In genomic region chr7:65390588-65390987, GRCh38 we compare ENCODE assay signal across 13 cellular contexts. TPM values are rescaled to one million over a fixed set of nuclear protein-coding genes. Genes with fewer than 3 reads are reported as not detected.
DNase-seq lines count a peak whose midpoint lies in the region; ATAC-seq, FAIRE-seq and TF ChIP-seq lines count a peak whose summit lies in the region.
"Had no signal": no experiment of that assay in that cellular context is flagged by ENCODE, and none has a peak within 500 bp of the region (broad histone marks: within the 10 kb centered on the region; RNA-seq: fewer than 3 reads in every experiment).

No MANE protein-coding gene starts in this region.

- no peak for TF ChIP-seq RAD21 in K562 (CRISPR knock-in tag; conservative IDR thresholded peaks at IDR 0.05 in 1 of 2, IDR thresholded peaks at IDR 0.05 in 1 of 2)

- FAIRE-seq in K562 (lab: Jason Lieb, UNC), result no peak

- TF ChIP-seq CTCF in GM12864 (IDR thresholded peaks at IDR 0.05; ENCODE audit: low read depth, low read length, missing control alignments) (no peak), K562 (IDR thresholded peaks at IDR 0.05 in 2 of 3, conservative IDR thresholded peaks at IDR 0.05 in 1 of 3; ENCODE audit: insufficient read depth in 2 of 3, low read depth in 1 of 3, low read length in 3 of 3) (no peak), upper lobe of right lung (IDR thresholded peaks at IDR 0.05) (no peak), endothelial cell (IDR thresholded peaks at IDR 0.05; ENCODE audit: unreplicated experiment) (no peak), left lung (IDR thresholded peaks at IDR 0.05) (no peak)

- H4K20me1 ChIP-seq in K562 (replicated peaks; ENCODE audit: control insufficient read depth, insufficient read depth, low read length), result no peaks in the 10 kb centered on the region

- H2AFZ ChIP-seq in K562 (ENCODE audit: low read depth, low read length), result no peak overlapping the region

- TF ChIP-seq POLR2A in K562 (conservative IDR thresholded peaks at IDR 0.05), result no peak

- no peaks in the 10 kb centered on the region for H3K4me1 Mint-ChIP-seq in endothelial cell (ENCODE audit: unreplicated experiment)

- DNase-seq in GM12864 (ENCODE audit: low read depth) (peak; percentile 19), K562 (ENCODE audit: extremely low read depth in 1 of 4, low spot score in 3 of 4) (no peak), upper lobe of right lung (no peak), endothelial cell (ENCODE audit: low spot score) (no peak), left lung (no peak)
- no peak for DNase-seq in activated naive CD4-positive, alpha-beta T cell treated with Interleukin-2 at 50 U/mL for 16 hours
- DNase-seq: activated CD4-positive, alpha-beta memory T cell treated with anti-CD3 and anti-CD28 coated beads for 36 hours; BE2C; mesendoderm; SHP77 treated with DMSO at 0.1 percent for 48 hours had no signal

- no peak overlapping the region for H3K4me3 Mint-ChIP-seq in endothelial cell (ENCODE audit: unreplicated experiment)
- H3K4me3 Mint-ChIP-seq: activated CD4-positive, alpha-beta memory T cell treated with anti-CD3 and anti-CD28 coated beads for 36 hours had no signal

- H3K27ac Mint-ChIP-seq in endothelial cell (ENCODE audit: unreplicated experiment), result no peak overlapping the region
- H3K27ac Mint-ChIP-seq: activated CD4-positive, alpha-beta memory T cell treated with anti-CD3 and anti-CD28 coated beads for 36 hours had no signal

- in situ Hi-C loops in K562 (cut with MboI), result no loop called here

- WGBS in K562 (ENCODE audit: insufficient coverage, low coverage, missing lambda C conversion rate), result 90% methylated on average over 4 of the region's 4 CpGs

- H3K27me3 ChIP-seq in K562 (ENCODE audit: control insufficient read depth in 2 of 2, insufficient read depth in 2 of 2, low read length in 2 of 2) (no peaks in the 10 kb centered on the region), upper lobe of right lung (no peaks in the 10 kb centered on the region), left lung (no peaks in the 10 kb centered on the region)
- H3K27me3 ChIP-seq: ascending aorta, BE2C had no signal

- H3K4me2 ChIP-seq in K562 (ENCODE audit: insufficient read depth, low read length), result no peak overlapping the region

- ATAC-seq in GM19455 (IDR thresholded peaks at IDR 0.05; ENCODE audit: unreplicated experiment) (peak; percentile 86), HG03025 (IDR thresholded peaks at IDR 0.05; ENCODE audit: low FRiP score, unreplicated experiment) (peak; percentile 81), K562 (peak; percentile 41; the same call in 2 of the 3 replicates), upper lobe of right lung (no peak), left lung (no peak)

- intact Hi-C loops in K562 (cut with micrococcal nuclease) (no loop called here), upper lobe of right lung (cut with DNase I) (no loop called here), left lung (cut with DNase I) (no loop called here)

- CTCF ChIA-PET in K562 (lab: Yijun Ruan, JAX; ENCODE audit: low intra/inter-chr PET ratio), result no interaction called here

- H3K4me1 ChIP-seq in K562 (replicated peaks in 1 of 2; ENCODE audit: control insufficient read depth in 2 of 2, insufficient read depth in 2 of 2, low read length in 2 of 2) (no peaks in the 10 kb centered on the region; a peak in 1 of 5 replicates), upper lobe of right lung (no peaks in the 10 kb centered on the region), left lung (no peaks in the 10 kb centered on the region)
- H3K4me1 ChIP-seq: ascending aorta, BE2C had no signal

- no peaks in the 10 kb centered on the region for H3K27me3 Mint-ChIP-seq in endothelial cell (ENCODE audit: unreplicated experiment)
- H3K27me3 Mint-ChIP-seq: activated CD4-positive, alpha-beta memory T cell treated with anti-CD3 and anti-CD28 coated beads for 36 hours had no signal

- H3K9me3 ChIP-seq in K562 (replicated peaks; ENCODE audit: control insufficient read depth, insufficient read depth, low read depth, low read length) (no peaks in the 10 kb centered on the region; the same call in 1 of the 2 replicates), upper lobe of right lung (no peaks in the 10 kb centered on the region), left lung (peaks cover 0 to 9% of the 10 kb centered on the region in 2 donors)
- H3K9me3 ChIP-seq: BE2C had no signal

- peaks cover 36% of the 10 kb centered on the region for H3K79me2 ChIP-seq in K562 (ENCODE audit: control insufficient read depth, insufficient read depth, low read length)

- no TSS peak for BruUV-seq in K562 (replicated peaks; lab: Mats Ljungman, UMichigan)

- H3K36me3 ChIP-seq in K562 (ENCODE audit: control insufficient read depth, insufficient read depth, low read length) (peaks cover 51% of the 10 kb centered on the region), upper lobe of right lung (peaks cover 7% of the 10 kb centered on the region), left lung (peaks cover 0 to 62% of the 10 kb centered on the region in 2 donors)

- H3K4me3 ChIP-seq in GM12864 (ENCODE audit: low read depth, low read length), result no peak overlapping the region
- H3K4me3 ChIP-seq in K562, result no peak overlapping the region
- no peak overlapping the region for H3K4me3 ChIP-seq in upper lobe of right lung
- H3K4me3 ChIP-seq in left lung, result no peak overlapping the region
- H3K4me3 ChIP-seq: ascending aorta had no signal

- H3K9me1 ChIP-seq in K562 (ENCODE audit: control insufficient read depth, insufficient read depth, low read length), result no peaks in the 10 kb centered on the region

- no peak for TF ChIP-seq EP300 in K562 (IDR thresholded peaks at IDR 0.05; ENCODE audit: low read length)

- H3K9me3 Mint-ChIP-seq in endothelial cell (ENCODE audit: unreplicated experiment), result no peaks in the 10 kb centered on the region

- H3K27ac ChIP-seq in K562 (ENCODE audit: extremely low read depth, low read depth, low read length) (no peak overlapping the region), upper lobe of right lung (no peak overlapping the region), left lung (no peak overlapping the region)
- H3K27ac ChIP-seq: ascending aorta had no signal

- no peak overlapping the region for H3K9ac ChIP-seq in K562 (ENCODE audit: insufficient read depth in 1 of 2, low read depth in 2 of 2, low read length in 2 of 2)

- POLR2A ChIA-PET in K562 (lab: Yijun Ruan, JAX), result interaction anchor here (0.6 to 2.5 kb wide), 3 partner anchors 15 to 17 kb away, joined by 3 to 10 read pairs (median 4); partner anchors contain the start of gene ZNF92

- H3K36me3 Mint-ChIP-seq in endothelial cell (ENCODE audit: low read depth, unreplicated experiment), result peaks cover 4% of the 10 kb centered on the region

TF ChIP-seq in K562, 482 proteins besides CTCF, POLR2A, EP300 and RAD21 (continues in another document):
- TF ChIP-seq, protein P1, sequence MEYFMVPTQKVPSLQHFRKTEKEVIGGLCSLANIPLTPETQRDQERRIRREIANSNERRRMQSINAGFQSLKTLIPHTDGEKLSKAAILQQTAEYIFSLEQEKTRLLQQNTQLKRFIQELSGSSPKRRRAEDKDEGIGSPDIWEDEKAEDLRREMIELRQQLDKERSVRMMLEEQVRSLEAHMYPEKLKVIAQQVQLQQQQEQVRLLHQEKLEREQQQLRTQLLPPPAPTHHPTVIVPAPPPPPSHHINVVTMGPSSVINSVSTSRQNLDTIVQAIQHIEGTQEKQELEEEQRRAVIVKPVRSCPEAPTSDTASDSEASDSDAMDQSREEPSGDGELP (CRISPR knock-in tag; IDR thresholded peaks at IDR 0.05; ENCODE audit: borderline replicate concordance), result no peak
- no peak for TF ChIP-seq NR3C1 (CRISPR knock-in tag; IDR thresholded peaks at IDR 0.05)
- TF ChIP-seq, protein P2, sequence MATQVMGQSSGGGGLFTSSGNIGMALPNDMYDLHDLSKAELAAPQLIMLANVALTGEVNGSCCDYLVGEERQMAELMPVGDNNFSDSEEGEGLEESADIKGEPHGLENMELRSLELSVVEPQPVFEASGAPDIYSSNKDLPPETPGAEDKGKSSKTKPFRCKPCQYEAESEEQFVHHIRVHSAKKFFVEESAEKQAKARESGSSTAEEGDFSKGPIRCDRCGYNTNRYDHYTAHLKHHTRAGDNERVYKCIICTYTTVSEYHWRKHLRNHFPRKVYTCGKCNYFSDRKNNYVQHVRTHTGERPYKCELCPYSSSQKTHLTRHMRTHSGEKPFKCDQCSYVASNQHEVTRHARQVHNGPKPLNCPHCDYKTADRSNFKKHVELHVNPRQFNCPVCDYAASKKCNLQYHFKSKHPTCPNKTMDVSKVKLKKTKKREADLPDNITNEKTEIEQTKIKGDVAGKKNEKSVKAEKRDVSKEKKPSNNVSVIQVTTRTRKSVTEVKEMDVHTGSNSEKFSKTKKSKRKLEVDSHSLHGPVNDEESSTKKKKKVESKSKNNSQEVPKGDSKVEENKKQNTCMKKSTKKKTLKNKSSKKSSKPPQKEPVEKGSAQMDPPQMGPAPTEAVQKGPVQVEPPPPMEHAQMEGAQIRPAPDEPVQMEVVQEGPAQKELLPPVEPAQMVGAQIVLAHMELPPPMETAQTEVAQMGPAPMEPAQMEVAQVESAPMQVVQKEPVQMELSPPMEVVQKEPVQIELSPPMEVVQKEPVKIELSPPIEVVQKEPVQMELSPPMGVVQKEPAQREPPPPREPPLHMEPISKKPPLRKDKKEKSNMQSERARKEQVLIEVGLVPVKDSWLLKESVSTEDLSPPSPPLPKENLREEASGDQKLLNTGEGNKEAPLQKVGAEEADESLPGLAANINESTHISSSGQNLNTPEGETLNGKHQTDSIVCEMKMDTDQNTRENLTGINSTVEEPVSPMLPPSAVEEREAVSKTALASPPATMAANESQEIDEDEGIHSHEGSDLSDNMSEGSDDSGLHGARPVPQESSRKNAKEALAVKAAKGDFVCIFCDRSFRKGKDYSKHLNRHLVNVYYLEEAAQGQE (CRISPR knock-in tag; IDR thresholded peaks at IDR 0.05; ENCODE audit: low read depth), result no peak

RNA-seq across cellular contexts. Expression of gene ZNF92, which starts 16.9 kb away (rescaled TPM):
- 9.2 and 30.2 TPM in 2 replicates for total RNA-seq in K562 (2011; cell fraction: chromatin; rRNA removed; ENCODE audit: low replicate concordance)
- total RNA-seq in K562 (2011; cell fraction: nucleolus; rRNA removed), result 6.2 and 8.2 TPM in 2 replicates
- total RNA-seq in K562 (2011; cell fraction: nucleoplasm; rRNA removed), result 10.1 and 14.3 TPM in 2 replicates
- total RNA-seq in K562 (2014; rRNA removed) (11.7 and 12.6 TPM in 2 replicates), K562 (2014; rRNA removed; fragmentation: Illumina TruSeq; extraction: Trizol) (27.8 and 29.4 TPM in 2 replicates), K562 (2015; rRNA removed; fragmentation: Illumina TruSeq; extraction: Trizol) (26.6 and 29.4 TPM in 2 replicates), K562 (2021) (16.2 and 16.6 TPM in 2 replicates), upper lobe of right lung (7.6 TPM), endothelial cell (ENCODE audit: unreplicated experiment) (25.3 TPM), left lung (1 to 10 TPM; 6.5 to 7.9 TPM)
- polyA plus RNA-seq in K562 (2011; rRNA removed) (9.7 and 12.5 TPM in 2 replicates), K562 (2014; fragmentation: Illumina TruSeq; extraction: Trizol) (15.8 and 21.9 TPM in 2 replicates), K562 (2014; fragmentation: Nextera tagmentation; extraction: Ambion mirVana) (10 to 100 TPM in 1 of 2 experiments, 1 to 10 TPM in 1; 8.9 to 11.0 TPM), K562 (2014; rRNA removed) (11.1 TPM in 2 replicates)
- polyA plus RNA-seq in K562 (2011; cell fraction: cytosol; rRNA removed), result 1.0 and 2.9 TPM in 2 replicates
- polyA plus RNA-seq in K562 (2011; cell fraction: nucleus; rRNA removed), result 3.8 and 4.6 TPM in 2 replicates
- 9.5 and 14.0 TPM in 2 replicates for polyA plus RNA-seq in K562 (2012)
- 16.7 and 18.8 TPM in 2 replicates for polyA minus RNA-seq in K562 (2011; rRNA and poly(A)+ RNA removed)
- polyA minus RNA-seq in K562 (2011; cell fraction: cytosol; rRNA and poly(A)+ RNA removed), result 6.4 and 6.9 TPM in 2 replicates
- 5.7 and 8.3 TPM in 2 replicates for polyA minus RNA-seq in K562 (2011; cell fraction: nucleus; rRNA and poly(A)+ RNA removed)

Comparison
In these comparisons a context has a peak if more than half of its experiments do, and no peak if none do; other contexts are left out.
1. ATAC-seq: peak in GM19455 (single experiment), HG03025 (single experiment) and K562 (single experiment); none in upper lobe of right lung (single experiment) and left lung (single experiment).